1 cellular context compared by ENCODE assay signal in the genomic region with DNA sequence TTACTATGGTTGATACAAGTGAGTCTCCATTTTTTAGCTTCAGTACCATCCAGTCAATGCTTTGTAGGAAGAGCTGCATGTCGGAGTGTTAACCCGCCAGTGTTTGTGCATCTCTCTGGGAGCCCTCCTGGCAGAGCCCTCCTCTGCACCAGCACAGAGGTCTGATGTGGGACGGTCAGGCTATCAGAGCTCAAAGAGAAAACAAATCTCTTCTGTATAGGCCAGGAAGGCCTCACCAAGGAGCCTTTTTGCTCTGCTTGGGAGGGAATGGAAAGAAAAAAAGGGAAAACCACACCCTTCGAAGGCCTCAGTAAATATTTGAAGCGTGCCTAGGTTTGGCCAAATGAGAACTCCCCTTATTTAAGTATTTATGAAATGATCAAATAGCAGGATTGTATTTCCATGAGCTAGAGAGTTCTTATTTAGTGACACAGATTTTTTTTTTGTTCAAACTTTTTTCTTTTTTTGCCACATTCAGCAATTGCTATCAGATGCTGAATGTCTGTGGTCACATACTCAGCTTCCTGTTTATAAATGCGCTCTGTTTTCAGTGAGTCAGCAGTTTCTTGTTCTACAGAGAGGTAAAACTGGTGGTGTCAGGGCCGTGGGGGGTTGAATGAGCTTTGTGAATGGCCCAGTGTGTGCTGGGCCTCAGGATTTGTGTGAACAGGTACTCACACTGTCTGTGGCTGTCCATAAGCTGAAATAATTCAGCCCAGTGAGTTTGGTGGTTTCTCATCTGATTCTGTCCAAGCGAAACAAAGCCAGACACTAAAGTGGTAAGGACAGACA.
TF ChIP-seq lines count a peak whose summit lies in the region.

No MANE protein-coding gene starts in this region.

TF ChIP-seq in K562, 482 proteins besides CTCF, POLR2A, EP300 and RAD21 (continued from another document and continues in another):
- TF ChIP-seq, protein P1, sequence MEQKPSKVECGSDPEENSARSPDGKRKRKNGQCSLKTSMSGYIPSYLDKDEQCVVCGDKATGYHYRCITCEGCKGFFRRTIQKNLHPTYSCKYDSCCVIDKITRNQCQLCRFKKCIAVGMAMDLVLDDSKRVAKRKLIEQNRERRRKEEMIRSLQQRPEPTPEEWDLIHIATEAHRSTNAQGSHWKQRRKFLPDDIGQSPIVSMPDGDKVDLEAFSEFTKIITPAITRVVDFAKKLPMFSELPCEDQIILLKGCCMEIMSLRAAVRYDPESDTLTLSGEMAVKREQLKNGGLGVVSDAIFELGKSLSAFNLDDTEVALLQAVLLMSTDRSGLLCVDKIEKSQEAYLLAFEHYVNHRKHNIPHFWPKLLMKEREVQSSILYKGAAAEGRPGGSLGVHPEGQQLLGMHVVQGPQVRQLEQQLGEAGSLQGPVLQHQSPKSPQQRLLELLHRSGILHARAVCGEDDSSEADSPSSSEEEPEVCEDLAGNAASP (IDR thresholded peaks at IDR 0.05): no peak
- no peak for TF ChIP-seq CBX2 (IDR thresholded peaks at IDR 0.05; ENCODE audit: insufficient read depth, low read length, poor library complexity, severe bottlenecking)
- peak; percentile 64; the same call in 1 of the 2 replicates for TF ChIP-seq NCOA1 (IDR thresholded peaks at IDR 0.05; ENCODE audit: low read depth)
- TF ChIP-seq NCOA4 (IDR thresholded peaks at IDR 0.05; ENCODE audit: partially characterized antibody): no peak
- no peak for TF ChIP-seq ZNF121 (CRISPR knock-in tag; conservative IDR thresholded peaks at IDR 0.05)
- no peak for TF ChIP-seq HDGF (IDR thresholded peaks at IDR 0.05)
- TF ChIP-seq ZNF24 (IDR thresholded peaks at IDR 0.05): no peak
- TF ChIP-seq MXI1 (IDR thresholded peaks at IDR 0.05; ENCODE audit: low read depth, low read length): no peak
- TF ChIP-seq, protein P2, sequence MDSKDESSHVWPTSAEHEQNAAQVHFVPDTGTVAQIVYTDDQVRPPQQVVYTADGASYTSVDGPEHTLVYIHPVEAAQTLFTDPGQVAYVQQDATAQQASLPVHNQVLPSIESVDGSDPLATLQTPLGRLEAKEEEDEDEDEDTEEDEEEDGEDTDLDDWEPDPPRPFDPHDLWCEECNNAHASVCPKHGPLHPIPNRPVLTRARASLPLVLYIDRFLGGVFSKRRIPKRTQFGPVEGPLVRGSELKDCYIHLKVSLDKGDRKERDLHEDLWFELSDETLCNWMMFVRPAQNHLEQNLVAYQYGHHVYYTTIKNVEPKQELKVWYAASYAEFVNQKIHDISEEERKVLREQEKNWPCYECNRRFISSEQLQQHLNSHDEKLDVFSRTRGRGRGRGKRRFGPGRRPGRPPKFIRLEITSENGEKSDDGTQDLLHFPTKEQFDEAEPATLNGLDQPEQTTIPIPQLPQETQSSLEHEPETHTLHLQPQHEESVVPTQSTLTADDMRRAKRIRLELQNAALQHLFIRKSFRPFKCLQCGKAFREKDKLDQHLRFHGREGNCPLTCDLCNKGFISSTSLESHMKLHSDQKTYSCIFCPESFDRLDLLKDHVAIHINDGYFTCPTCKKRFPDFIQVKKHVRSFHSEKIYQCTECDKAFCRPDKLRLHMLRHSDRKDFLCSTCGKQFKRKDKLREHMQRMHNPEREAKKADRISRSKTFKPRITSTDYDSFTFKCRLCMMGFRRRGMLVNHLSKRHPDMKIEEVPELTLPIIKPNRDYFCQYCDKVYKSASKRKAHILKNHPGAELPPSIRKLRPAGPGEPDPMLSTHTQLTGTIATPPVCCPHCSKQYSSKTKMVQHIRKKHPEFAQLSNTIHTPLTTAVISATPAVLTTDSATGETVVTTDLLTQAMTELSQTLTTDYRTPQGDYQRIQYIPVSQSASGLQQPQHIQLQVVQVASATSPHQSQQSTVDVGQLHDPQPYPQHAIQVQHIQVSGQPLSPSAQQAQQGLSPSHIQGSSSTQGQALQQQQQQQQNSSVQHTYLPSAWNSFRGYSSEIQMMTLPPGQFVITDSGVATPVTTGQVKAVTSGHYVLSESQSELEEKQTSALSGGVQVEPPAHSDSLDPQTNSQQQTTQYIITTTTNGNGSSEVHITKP (IDR thresholded peaks at IDR 0.05; ENCODE audit: partially characterized antibody): peak; percentile 92
- no peak for TF ChIP-seq RB1 (IDR thresholded peaks at IDR 0.05; ENCODE audit: low read depth)
- TF ChIP-seq ZNF316 (IDR thresholded peaks at IDR 0.05): peak; percentile 100
- TF ChIP-seq STAG1 (CRISPR knock-in tag; IDR thresholded peaks at IDR 0.05; ENCODE audit: borderline replicate concordance): no peak
- TF ChIP-seq ZNF253 (CRISPR knock-in tag; conservative IDR thresholded peaks at IDR 0.05): no peak
- TF ChIP-seq FOXK2 (conservative IDR thresholded peaks at IDR 0.05 in 1 of 2, IDR thresholded peaks at IDR 0.05 in 1 of 2; ENCODE audit: low read depth in 2 of 2): peak; percentile 98 to 99
- no peak for TF ChIP-seq PTTG1 (tag; IDR thresholded peaks at IDR 0.05; ENCODE audit: low read depth)
- no peak for TF ChIP-seq MIER1 (IDR thresholded peaks at IDR 0.05; ENCODE audit: low read depth)
- 0 out of 2 replicates have a peak, but pooled peaks have one; percentile 28 for TF ChIP-seq POLR2AphosphoS5 (IDR thresholded peaks at IDR 0.05; ENCODE audit: control insufficient read depth, insufficient read depth, low read depth, low read length)
- TF ChIP-seq SLC30A9 (CRISPR knock-in tag; IDR thresholded peaks at IDR 0.05): no peak
- peak; percentile 16; the same call in 1 of the 2 replicates for TF ChIP-seq BCOR (IDR thresholded peaks at IDR 0.05)
- TF ChIP-seq ZNF584 (CRISPR knock-in tag; IDR thresholded peaks at IDR 0.05; ENCODE audit: low read depth): no peak; the same call in 1 of the 2 replicates
- TF ChIP-seq, protein P3, sequence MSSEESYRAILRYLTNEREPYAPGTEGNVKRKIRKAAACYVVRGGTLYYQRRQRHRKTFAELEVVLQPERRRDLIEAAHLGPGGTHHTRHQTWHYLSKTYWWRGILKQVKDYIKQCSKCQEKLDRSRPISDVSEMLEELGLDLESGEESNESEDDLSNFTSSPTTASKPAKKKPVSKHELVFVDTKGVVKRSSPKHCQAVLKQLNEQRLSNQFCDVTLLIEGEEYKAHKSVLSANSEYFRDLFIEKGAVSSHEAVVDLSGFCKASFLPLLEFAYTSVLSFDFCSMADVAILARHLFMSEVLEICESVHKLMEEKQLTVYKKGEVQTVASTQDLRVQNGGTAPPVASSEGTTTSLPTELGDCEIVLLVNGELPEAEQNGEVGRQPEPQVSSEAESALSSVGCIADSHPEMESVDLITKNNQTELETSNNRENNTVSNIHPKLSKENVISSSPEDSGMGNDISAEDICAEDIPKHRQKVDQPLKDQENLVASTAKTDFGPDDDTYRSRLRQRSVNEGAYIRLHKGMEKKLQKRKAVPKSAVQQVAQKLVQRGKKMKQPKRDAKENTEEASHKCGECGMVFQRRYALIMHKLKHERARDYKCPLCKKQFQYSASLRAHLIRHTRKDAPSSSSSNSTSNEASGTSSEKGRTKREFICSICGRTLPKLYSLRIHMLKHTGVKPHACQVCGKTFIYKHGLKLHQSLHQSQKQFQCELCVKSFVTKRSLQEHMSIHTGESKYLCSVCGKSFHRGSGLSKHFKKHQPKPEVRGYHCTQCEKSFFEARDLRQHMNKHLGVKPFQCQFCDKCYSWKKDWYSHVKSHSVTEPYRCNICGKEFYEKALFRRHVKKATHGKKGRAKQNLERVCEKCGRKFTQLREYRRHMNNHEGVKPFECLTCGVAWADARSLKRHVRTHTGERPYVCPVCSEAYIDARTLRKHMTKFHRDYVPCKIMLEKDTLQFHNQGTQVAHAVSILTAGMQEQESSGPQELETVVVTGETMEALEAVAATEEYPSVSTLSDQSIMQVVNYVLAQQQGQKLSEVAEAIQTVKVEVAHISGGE (CRISPR knock-in tag; IDR thresholded peaks at IDR 0.05): peak in 1 of 3 experiments; percentile 58; a peak in 2 of 6 replicates
- TF ChIP-seq, protein P4, sequence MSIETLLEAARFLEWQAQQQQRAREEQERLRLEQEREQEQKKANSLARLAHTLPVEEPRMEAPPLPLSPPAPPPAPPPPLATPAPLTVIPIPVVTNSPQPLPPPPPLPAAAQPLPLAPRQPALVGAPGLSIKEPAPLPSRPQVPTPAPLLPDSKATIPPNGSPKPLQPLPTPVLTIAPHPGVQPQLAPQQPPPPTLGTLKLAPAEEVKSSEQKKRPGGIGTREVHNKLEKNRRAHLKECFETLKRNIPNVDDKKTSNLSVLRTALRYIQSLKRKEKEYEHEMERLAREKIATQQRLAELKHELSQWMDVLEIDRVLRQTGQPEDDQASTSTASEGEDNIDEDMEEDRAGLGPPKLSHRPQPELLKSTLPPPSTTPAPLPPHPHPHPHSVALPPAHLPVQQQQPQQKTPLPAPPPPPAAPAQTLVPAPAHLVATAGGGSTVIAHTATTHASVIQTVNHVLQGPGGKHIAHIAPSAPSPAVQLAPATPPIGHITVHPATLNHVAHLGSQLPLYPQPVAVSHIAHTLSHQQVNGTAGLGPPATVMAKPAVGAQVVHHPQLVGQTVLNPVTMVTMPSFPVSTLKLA (conservative IDR thresholded peaks at IDR 0.05): peak in 1 of 2 experiments; percentile 74; a peak in 3 of 4 replicates
- no peak for TF ChIP-seq ZNF764 (CRISPR knock-in tag; IDR thresholded peaks at IDR 0.05; ENCODE audit: low read depth)
- TF ChIP-seq, protein P5, sequence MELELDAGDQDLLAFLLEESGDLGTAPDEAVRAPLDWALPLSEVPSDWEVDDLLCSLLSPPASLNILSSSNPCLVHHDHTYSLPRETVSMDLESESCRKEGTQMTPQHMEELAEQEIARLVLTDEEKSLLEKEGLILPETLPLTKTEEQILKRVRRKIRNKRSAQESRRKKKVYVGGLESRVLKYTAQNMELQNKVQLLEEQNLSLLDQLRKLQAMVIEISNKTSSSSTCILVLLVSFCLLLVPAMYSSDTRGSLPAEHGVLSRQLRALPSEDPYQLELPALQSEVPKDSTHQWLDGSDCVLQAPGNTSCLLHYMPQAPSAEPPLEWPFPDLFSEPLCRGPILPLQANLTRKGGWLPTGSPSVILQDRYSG (tag; conservative IDR thresholded peaks at IDR 0.05; ENCODE audit: low read depth): 0 out of 2 replicates have a peak, but pooled peaks have one; percentile 24
- TF ChIP-seq ASH1L (IDR thresholded peaks at IDR 0.05; ENCODE audit: borderline replicate concordance, low read depth, partially characterized antibody): peak; percentile 37
- TF ChIP-seq, protein P6, sequence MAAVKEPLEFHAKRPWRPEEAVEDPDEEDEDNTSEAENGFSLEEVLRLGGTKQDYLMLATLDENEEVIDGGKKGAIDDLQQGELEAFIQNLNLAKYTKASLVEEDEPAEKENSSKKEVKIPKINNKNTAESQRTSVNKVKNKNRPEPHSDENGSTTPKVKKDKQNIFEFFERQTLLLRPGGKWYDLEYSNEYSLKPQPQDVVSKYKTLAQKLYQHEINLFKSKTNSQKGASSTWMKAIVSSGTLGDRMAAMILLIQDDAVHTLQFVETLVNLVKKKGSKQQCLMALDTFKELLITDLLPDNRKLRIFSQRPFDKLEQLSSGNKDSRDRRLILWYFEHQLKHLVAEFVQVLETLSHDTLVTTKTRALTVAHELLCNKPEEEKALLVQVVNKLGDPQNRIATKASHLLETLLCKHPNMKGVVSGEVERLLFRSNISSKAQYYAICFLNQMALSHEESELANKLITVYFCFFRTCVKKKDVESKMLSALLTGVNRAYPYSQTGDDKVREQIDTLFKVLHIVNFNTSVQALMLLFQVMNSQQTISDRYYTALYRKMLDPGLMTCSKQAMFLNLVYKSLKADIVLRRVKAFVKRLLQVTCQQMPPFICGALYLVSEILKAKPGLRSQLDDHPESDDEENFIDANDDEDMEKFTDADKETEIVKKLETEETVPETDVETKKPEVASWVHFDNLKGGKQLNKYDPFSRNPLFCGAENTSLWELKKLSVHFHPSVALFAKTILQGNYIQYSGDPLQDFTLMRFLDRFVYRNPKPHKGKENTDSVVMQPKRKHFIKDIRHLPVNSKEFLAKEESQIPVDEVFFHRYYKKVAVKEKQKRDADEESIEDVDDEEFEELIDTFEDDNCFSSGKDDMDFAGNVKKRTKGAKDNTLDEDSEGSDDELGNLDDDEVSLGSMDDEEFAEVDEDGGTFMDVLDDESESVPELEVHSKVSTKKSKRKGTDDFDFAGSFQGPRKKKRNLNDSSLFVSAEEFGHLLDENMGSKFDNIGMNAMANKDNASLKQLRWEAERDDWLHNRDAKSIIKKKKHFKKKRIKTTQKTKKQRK (IDR thresholded peaks at IDR 0.05; ENCODE audit: borderline replicate concordance, low read depth, low read length): no peak
- TF ChIP-seq CCNT2 (IDR thresholded peaks at IDR 0.05; ENCODE audit: borderline replicate concordance, extremely low read depth, insufficient read length, low read depth, low read length): peak; percentile 26
- TF ChIP-seq, protein P7, sequence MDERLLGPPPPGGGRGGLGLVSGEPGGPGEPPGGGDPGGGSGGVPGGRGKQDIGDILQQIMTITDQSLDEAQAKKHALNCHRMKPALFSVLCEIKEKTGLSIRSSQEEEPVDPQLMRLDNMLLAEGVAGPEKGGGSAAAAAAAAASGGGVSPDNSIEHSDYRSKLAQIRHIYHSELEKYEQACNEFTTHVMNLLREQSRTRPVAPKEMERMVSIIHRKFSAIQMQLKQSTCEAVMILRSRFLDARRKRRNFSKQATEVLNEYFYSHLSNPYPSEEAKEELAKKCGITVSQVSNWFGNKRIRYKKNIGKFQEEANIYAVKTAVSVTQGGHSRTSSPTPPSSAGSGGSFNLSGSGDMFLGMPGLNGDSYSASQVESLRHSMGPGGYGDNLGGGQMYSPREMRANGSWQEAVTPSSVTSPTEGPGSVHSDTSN (CRISPR knock-in tag; IDR thresholded peaks at IDR 0.05; ENCODE audit: low read depth): no peak
- TF ChIP-seq, protein P7 (tag; conservative IDR thresholded peaks at IDR 0.05; ENCODE audit: low read depth): no peak
- TF ChIP-seq MAZ (CRISPR knock-in tag; conservative IDR thresholded peaks at IDR 0.05 in 1 of 2, IDR thresholded peaks at IDR 0.05 in 1 of 2): peak; percentile 18 to 66; a peak in 1 of 4 replicates
- TF ChIP-seq, protein P8, sequence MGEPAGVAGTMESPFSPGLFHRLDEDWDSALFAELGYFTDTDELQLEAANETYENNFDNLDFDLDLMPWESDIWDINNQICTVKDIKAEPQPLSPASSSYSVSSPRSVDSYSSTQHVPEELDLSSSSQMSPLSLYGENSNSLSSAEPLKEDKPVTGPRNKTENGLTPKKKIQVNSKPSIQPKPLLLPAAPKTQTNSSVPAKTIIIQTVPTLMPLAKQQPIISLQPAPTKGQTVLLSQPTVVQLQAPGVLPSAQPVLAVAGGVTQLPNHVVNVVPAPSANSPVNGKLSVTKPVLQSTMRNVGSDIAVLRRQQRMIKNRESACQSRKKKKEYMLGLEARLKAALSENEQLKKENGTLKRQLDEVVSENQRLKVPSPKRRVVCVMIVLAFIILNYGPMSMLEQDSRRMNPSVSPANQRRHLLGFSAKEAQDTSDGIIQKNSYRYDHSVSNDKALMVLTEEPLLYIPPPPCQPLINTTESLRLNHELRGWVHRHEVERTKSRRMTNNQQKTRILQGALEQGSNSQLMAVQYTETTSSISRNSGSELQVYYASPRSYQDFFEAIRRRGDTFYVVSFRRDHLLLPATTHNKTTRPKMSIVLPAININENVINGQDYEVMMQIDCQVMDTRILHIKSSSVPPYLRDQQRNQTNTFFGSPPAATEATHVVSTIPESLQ (CRISPR knock-in tag; IDR thresholded peaks at IDR 0.05): no peak
